ENCODE assay signal across 8 cellular contexts in genomic region chr9:137053944-137054931, GRCh38. TPM values are rescaled to one million over a fixed set of nuclear protein-coding genes. Genes with fewer than 3 reads are reported as not detected.
DNase-seq lines count a peak whose midpoint lies in the region; ATAC-seq and TF ChIP-seq lines count a peak whose summit lies in the region.

ENTPD2 (minus strand) TSS chr9:137054061; CDS start chr9:137053997, 64 bp downstream.

- H3K4me1 ChIP-seq in adrenal gland (replicated peaks in 1 of 2) = peaks cover 0 to 21% of the 10 kb centered on the region in 2 donors

- intact Hi-C loops in adrenal gland (cut with DNase I) = no loop called here

- H3K4me3 ChIP-seq in adrenal gland = peak within 1 kb of the TSS in 1 of 4 donors; percentile 43

- peaks cover 0 to 6% (median under 1%) of the 10 kb centered on the region in 4 donors for H3K4me1 Mint-ChIP-seq in naive thymus-derived CD8-positive, alpha-beta T cell

- no peaks in the 10 kb centered on the region for H3K9me3 Mint-ChIP-seq in naive thymus-derived CD8-positive, alpha-beta T cell

- H3K27me3 Mint-ChIP-seq in naive thymus-derived CD8-positive, alpha-beta T cell = peaks cover 3 to 29% (median 13%) of the 10 kb centered on the region in 5 donors

- no peaks in the 10 kb centered on the region for H3K9me3 ChIP-seq in adrenal gland (replicated peaks in 1 of 3)

- WGBS in adrenal gland, 4 donors = 21 to 42% (median 31%) methylated on average over 16 to 90 of the region's 90 CpGs

- TF ChIP-seq POLR2A in adrenal gland (IDR thresholded peaks at IDR 0.05) = no peak

- H3K36me3 ChIP-seq in adrenal gland (replicated peaks in 1 of 2) = no peaks in the 10 kb centered on the region

- no peak within 1 kb of the TSS for H3K27ac Mint-ChIP-seq in naive thymus-derived CD8-positive, alpha-beta T cell

- POLR2A ChIA-PET in naive thymus-derived CD8-positive, alpha-beta T cell (lab: Charles Lee) = interaction anchor here (0.8 kb wide), 1 partner anchor 94 kb away, joined by 3 read pairs; no protein-coding TSS in a partner anchor

- peaks cover 42% of the 10 kb centered on the region for H3K27me3 ChIP-seq in adrenal gland

- ATAC-seq in naive thymus-derived CD8-positive, alpha-beta T cell = peak; percentile 59 to 65
- ATAC-seq in GM19395 (IDR thresholded peaks at IDR 0.05; ENCODE audit: unreplicated experiment) (no peak), GM19023 (IDR thresholded peaks at IDR 0.05; ENCODE audit: unreplicated experiment) (no peak), GM18909 (IDR thresholded peaks at IDR 0.05; ENCODE audit: poor library complexity, unreplicated experiment) (no peak)

- no peak within 1 kb of the TSS for H3K27ac ChIP-seq in adrenal gland

- peak; percentile 33 for DNase-seq in G401 (ENCODE audit: low spot score)
- DNase-seq in NCI-H510A treated with DMSO at 0.1 percent for 48 hours (lab: John Stamatoyannopoulos, UW) = peak; percentile 42
- peak; percentile 79 for DNase-seq in cerebellum (ENCODE audit: low spot score)
- DNase-seq in naive thymus-derived CD8-positive, alpha-beta T cell = no peak
- DNase-seq in adrenal gland = no peak

- TF ChIP-seq CTCF in adrenal gland (IDR thresholded peaks at IDR 0.05) = no peak

- H3K36me3 Mint-ChIP-seq in naive thymus-derived CD8-positive, alpha-beta T cell = peaks cover 0 to 3% (median 0%) of the 10 kb centered on the region in 3 donors

- H3K4me3 Mint-ChIP-seq in naive thymus-derived CD8-positive, alpha-beta T cell = peak within 1 kb of the TSS in 3 of 10 donors; percentile 19 to 47 (median 31)

- in situ Hi-C loops in G401 (cut with HindIII; ENCODE audit: low sequenced_read_pairs) = no loop called here

RNA-seq across cellular contexts. Expression of gene ENTPD2, which starts in this region (rescaled TPM):
- not detected in 2 replicates for total RNA-seq in G401 (2014; rRNA removed; shearing (Covaris generic))
- total RNA-seq in cerebellum (0.45 TPM), adrenal gland (under 1 TPM in 3 of 8 donors, not detected in 5; 0.28 to 0.53 (median 0.28) TPM)
- total RNA-seq in naive thymus-derived CD8-positive, alpha-beta T cell = not detected
- polyA plus RNA-seq in naive thymus-derived CD8-positive, alpha-beta T cell = not detected
- polyA plus RNA-seq in adrenal gland = 1 to 10 TPM in 2 of 3 donors, not detected in 1; 1.6 to 1.7 TPM

Comparison
In these comparisons a context has a peak if more than half of its experiments do, and no peak if none do; other contexts are left out.
1. Peak in DNase-seq in G401; RNA of the gene not detected or under 1 TPM.
2. Peak in DNase-seq in cerebellum; RNA of the gene not detected or under 1 TPM.
3. Peak in ATAC-seq in naive thymus-derived CD8-positive, alpha-beta T cell; RNA of the gene not detected or under 1 TPM.